ENCODE assay signal across 8 cellular contexts in genomic region chr19:20776083-20777076, GRCh38. TPM values are rescaled to one million over a fixed set of nuclear protein-coding genes. Genes with fewer than 3 reads are reported as not detected.
DNase-seq lines count a peak whose midpoint lies in the region; ATAC-seq and TF ChIP-seq lines count a peak whose summit lies in the region.

Gene ZNF66, plus strand, starts transcription at chr19:20776304. Its CDS starts 144 bp downstream, at chr19:20776448.

- peak within 1 kb of the TSS in 35 of 59 donors; percentile 13 to 83 (median 57) for H3K27ac ChIP-seq in dorsolateral prefrontal cortex
- H3K27ac ChIP-seq in right lobe of liver, result peak within 1 kb of the TSS in 1 of 3 donors; percentile 33

- TF ChIP-seq POLR2A in right lobe of liver (IDR thresholded peaks at IDR 0.05), result peak; percentile 40

- DNase-seq in AG09309 (ENCODE audit: low read depth) (peak; percentile 86), NCI-H510A (lab: John Stamatoyannopoulos, UW) (peak; percentile 90), dorsolateral prefrontal cortex (peak; percentile 95 to 99 (median 98)), right lobe of liver (peak; percentile 86 to 89 (median 87))
- DNase-seq in activated CD4-positive, alpha-beta T cell treated with anti-CD3 and anti-CD28 coated beads, Interleukin-2, amount 50 U/mL, for 24 hours (ENCODE audit: low read depth in 1 of 2, low spot score in 1 of 2), result peak; percentile 87 to 93
- DNase-seq in stimulated activated CD4-positive, alpha-beta T cell treated with anti-CD3 and anti-CD28 coated beads, Interleukin-4, amount 100 ng/mL, for 24 hours, result peak; percentile 97

- TF ChIP-seq CTCF in AG09309 (IDR thresholded peaks at IDR 0.05; ENCODE audit: control insufficient read depth, insufficient read depth, low read depth, low read length, missing control alignments), result no peak
- peak in 6 of 56 donors; percentile 11 to 29 (median 22) for TF ChIP-seq CTCF in dorsolateral prefrontal cortex (IDR thresholded peaks at IDR 0.05 in 54 of 56, conservative IDR thresholded peaks at IDR 0.05 in 2 of 56; ENCODE audit: low read depth in 1 of 56, partially characterized antibody in 56 of 56)
- TF ChIP-seq CTCF in right lobe of liver (IDR thresholded peaks at IDR 0.05), result no peak

- no peaks in the 10 kb centered on the region for H3K4me1 ChIP-seq in right lobe of liver

- no peaks in the 10 kb centered on the region for H3K27me3 ChIP-seq in dorsolateral prefrontal cortex
- no peaks in the 10 kb centered on the region for H3K27me3 ChIP-seq in right lobe of liver

- peak within 1 kb of the TSS; percentile 96 for H3K4me3 ChIP-seq in AG09309 (ENCODE audit: control insufficient read depth, low read depth, low read length)
- peak within 1 kb of the TSS; percentile 43 to 98 (median 81) for H3K4me3 ChIP-seq in dorsolateral prefrontal cortex
- H3K4me3 ChIP-seq in right lobe of liver, result peak within 1 kb of the TSS; percentile 44 to 63 (median 52)

- intact Hi-C loops in dorsolateral prefrontal cortex (cut with DNase I), result loop anchor here (2.0 to 5.0 kb wide), 2 partner anchors 114 to 212 kb away; partner anchors contain the start of genes ZNF626 (in 2 of the 2) and ZNF737 (in 1 of the 2)
- intact Hi-C loops in right lobe of liver (cut with DNase I), result no loop called here

- H3K36me3 ChIP-seq in right lobe of liver, result no peaks in the 10 kb centered on the region

- ATAC-seq in GM18907 (IDR thresholded peaks at IDR 0.05; ENCODE audit: unreplicated experiment), result peak; percentile 98
- peak; percentile 97 for ATAC-seq in HG03175 (IDR thresholded peaks at IDR 0.05; ENCODE audit: unreplicated experiment)
- peak; percentile 96 to 99 (median 98) for ATAC-seq in right lobe of liver

- no peaks in the 10 kb centered on the region for H3K9me3 ChIP-seq in right lobe of liver

- WGBS in right lobe of liver (ENCODE audit: insufficient coverage, low coverage, low lambda C conversion rate, missing lambda C conversion rate), result 5% methylated on average over 20 of the region's 42 CpGs

RNA-seq across cellular contexts. Expression of gene ZNF66, which starts in this region (rescaled TPM):
- 10 to 100 TPM in 81 of 120 experiments, 1 to 10 TPM in 39; 5.6 to 20.0 (median 11.3) TPM for total RNA-seq in dorsolateral prefrontal cortex
- under 1 TPM in 5 of 6 experiments, not detected in 1; 0.37 to 0.81 (median 0.57) TPM for total RNA-seq in right lobe of liver

Comparison
In these comparisons a context has a peak if more than half of its experiments do, and no peak if none do; other contexts are left out.
1. Peak in DNase-seq, ATAC-seq and H3K4me3 ChIP-seq in right lobe of liver; RNA of the gene not detected or under 1 TPM.
2. intact Hi-C loops: an anchor here in dorsolateral prefrontal cortex (2.0 to 5.0 kb wide); none called in right lobe of liver.